In genomic region chr10:28302668-28303488, GRCh38 we compare ENCODE assay signal across 1 cellular context.
A peak's percentile ranks its signal among the peaks of the same experiment; 100 is the strongest.
TF ChIP-seq lines count a peak whose summit lies in the region.

MPP7 (minus strand) TSS chr10:28303064; CDS start chr10:28238604, 64,460 bp downstream.

TF ChIP-seq in H1, 55 proteins besides CTCF, POLR2A, EP300 and RAD21 (continued from another document):
- TF ChIP-seq CHD7 (IDR thresholded peaks at IDR 0.05; ENCODE audit: insufficient replicate concordance, low read length) (no peak), CEBPB (IDR thresholded peaks at IDR 0.05; ENCODE audit: low read depth, low read length) (no peak), HDAC2 (IDR thresholded peaks at IDR 0.05; ENCODE audit: borderline replicate concordance in 1 of 2, low read depth in 2 of 2, low read length in 2 of 2) (no peak), SIRT6 (IDR thresholded peaks at IDR 0.05; ENCODE audit: low read length) (no peak), ATF3 (IDR thresholded peaks at IDR 0.05; ENCODE audit: insufficient read depth, low read depth, low read length) (no peak), SIX5 (IDR thresholded peaks at IDR 0.05; ENCODE audit: low read depth, low read length) (no peak), PHF8 (conservative IDR thresholded peaks at IDR 0.05; ENCODE audit: low read depth, low read length) (peak; percentile 84), JUN (IDR thresholded peaks at IDR 0.05; ENCODE audit: low read depth, low read length) (no peak), POU5F1 (IDR thresholded peaks at IDR 0.05; ENCODE audit: low read depth, low read length) (no peak), CBX8 (IDR thresholded peaks at IDR 0.05; ENCODE audit: borderline replicate concordance, low read depth, low read length) (no peak), TAF1 (IDR thresholded peaks at IDR 0.05; ENCODE audit: low read depth, low read length) (peak; percentile 95), KDM5A (IDR thresholded peaks at IDR 0.05; ENCODE audit: low read length) (no peak), CREB1 (IDR thresholded peaks at IDR 0.05) (no peak), KDM4A (IDR thresholded peaks at IDR 0.05; ENCODE audit: low read depth, low read length, severe bottlenecking) (peak; percentile 61), MAFK (IDR thresholded peaks at IDR 0.05; ENCODE audit: low read depth, low read length) (no peak), TBP (IDR thresholded peaks at IDR 0.05; ENCODE audit: low read depth, low read length) (peak; percentile 90), SP2 (IDR thresholded peaks at IDR 0.05; ENCODE audit: low read length) (0 out of 2 replicates have a peak, but pooled peaks have one; percentile 9), FOSL1 (IDR thresholded peaks at IDR 0.05; ENCODE audit: insufficient read depth, low read depth, low read length) (no peak), HDAC6 (IDR thresholded peaks at IDR 0.05; ENCODE audit: low read depth, low read length) (no peak), SAP30 (IDR thresholded peaks at IDR 0.05; ENCODE audit: insufficient read depth, insufficient replicate concordance, low read length) (no peak), SP4 (IDR thresholded peaks at IDR 0.05; ENCODE audit: low read length) (peak; percentile 96), ZNF274 (IDR thresholded peaks at IDR 0.05; ENCODE audit: borderline replicate concordance, extremely low read depth, low read length) (no peak), E2F6 (IDR thresholded peaks at IDR 0.05) (no peak), BCL11A (IDR thresholded peaks at IDR 0.05; ENCODE audit: low read depth in 2 of 2, low read length in 2 of 2) (no peak), YY1 (IDR thresholded peaks at IDR 0.05; ENCODE audit: low read depth, low read length) (no peak), RNF2 (IDR thresholded peaks at IDR 0.05; ENCODE audit: borderline replicate concordance, low read depth, low read length, missing control alignments, poor library complexity, severe bottlenecking) (no peak), CBX5 (IDR thresholded peaks at IDR 0.05; ENCODE audit: low read depth, low read length) (no peak), CTBP2 (IDR thresholded peaks at IDR 0.05; ENCODE audit: borderline replicate concordance, insufficient read depth, insufficient read length, low read length) (no peak), GTF2F1 (IDR thresholded peaks at IDR 0.05; ENCODE audit: borderline replicate concordance, low read depth, low read length) (no peak), TCF12 (IDR thresholded peaks at IDR 0.05; ENCODE audit: low read depth, low read length) (no peak), RBBP5 (IDR thresholded peaks at IDR 0.05; ENCODE audit: borderline replicate concordance, low read depth, low read length) (no peak; the same call in none of the 2 replicates), CHD2 (IDR thresholded peaks at IDR 0.05; ENCODE audit: low read length) (peak; percentile 58), SRF (IDR thresholded peaks at IDR 0.05; ENCODE audit: low read depth, low read length) (no peak), GABPA (IDR thresholded peaks at IDR 0.05; ENCODE audit: borderline replicate concordance, insufficient read depth, low read length) (no peak), ASH2L (IDR thresholded peaks at IDR 0.05; ENCODE audit: low read length) (no peak), CHD1 (IDR thresholded peaks at IDR 0.05; ENCODE audit: low read depth, low read length) (no peak), EGR1 (IDR thresholded peaks at IDR 0.05; ENCODE audit: borderline replicate concordance, low read depth, low read length) (no peak), USF2 (IDR thresholded peaks at IDR 0.05; ENCODE audit: low read length) (no peak), EZH2 (IDR thresholded peaks at IDR 0.05; ENCODE audit: low read depth, low read length, severe bottlenecking) (no peak), RXRA (IDR thresholded peaks at IDR 0.05; ENCODE audit: insufficient read depth, low read depth, low read length) (no peak), SP1 (IDR thresholded peaks at IDR 0.05; ENCODE audit: low read depth, low read length) (peak; percentile 96), RFX5 (IDR thresholded peaks at IDR 0.05; ENCODE audit: borderline replicate concordance, low read depth, low read length) (no peak)
